ENCODE assay signal across 13 cellular contexts in the genomic region with DNA sequence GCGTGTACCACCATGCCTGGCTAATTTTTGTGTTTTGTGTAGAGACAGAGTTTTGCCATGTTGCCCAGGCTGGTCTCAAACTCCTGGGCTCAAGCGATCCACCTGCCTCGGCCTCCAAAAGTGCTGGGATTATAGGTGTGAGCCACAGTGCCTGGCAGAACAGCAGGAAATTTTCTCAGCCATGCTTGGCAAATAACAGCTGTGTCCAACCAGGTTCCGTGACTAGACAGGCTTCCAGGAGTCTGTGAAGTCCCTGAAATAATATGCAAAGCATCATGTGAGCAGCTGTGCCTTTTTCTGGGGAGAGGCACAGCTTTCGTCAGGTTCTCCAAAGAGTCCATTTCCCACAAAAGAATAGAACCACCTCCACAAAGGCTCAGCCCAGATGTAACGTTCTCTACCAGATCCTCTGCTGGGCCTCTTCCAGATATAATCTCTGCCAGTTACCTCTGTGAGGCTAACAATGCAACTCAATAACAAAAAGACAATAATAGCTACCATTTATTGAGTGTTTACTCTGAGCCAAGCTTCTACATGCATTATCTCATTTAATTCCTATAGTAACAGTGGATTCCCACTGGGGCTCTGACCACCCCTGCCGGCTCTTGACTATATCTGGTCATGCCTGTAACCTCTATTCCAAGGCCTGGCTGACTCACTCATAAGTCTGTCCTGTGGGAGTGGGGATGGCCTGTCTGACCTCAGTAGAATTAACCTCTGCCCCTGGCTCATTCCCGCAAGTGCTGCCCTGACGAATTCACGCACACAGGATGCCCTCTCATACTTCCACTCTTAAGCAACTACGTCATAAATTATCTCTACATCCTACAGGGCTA. TPM values are rescaled to one million over a fixed set of nuclear protein-coding genes. Genes with fewer than 3 reads are reported as not detected.
DNase-seq lines count a peak whose midpoint lies in the region; ATAC-seq and TF ChIP-seq lines count a peak whose summit lies in the region.
"Had no signal": no experiment of that assay in that cellular context is flagged by ENCODE, and none has a peak within 500 bp of the region (broad histone marks: within the 10 kb centered on the region; RNA-seq: fewer than 3 reads in every experiment).

No MANE protein-coding gene starts in this region.

- no peaks in the 10 kb centered on the region for H3K9me3 Mint-ChIP-seq in activated T-cell treated with anti-CD3 and anti-CD28 coated beads, Interleukin-2, amount 50 U/mL, for 4 hours

- H3K4me3 ChIP-seq in DOHH2 (ENCODE audit: low read length) (no peak overlapping the region), astrocyte of the spinal cord (ENCODE audit: low read depth, low read length) (no peak overlapping the region)
- H3K4me3 ChIP-seq: esophagus squamous epithelium, SJSA1 had no signal

- H3K27me3 ChIP-seq in DOHH2 (ENCODE audit: control insufficient read depth, low read length) = peaks cover 16% of the 10 kb centered on the region

- H3K36me3 ChIP-seq in DOHH2 (ENCODE audit: control insufficient read depth, low read length) = no peaks in the 10 kb centered on the region
- H3K36me3 ChIP-seq: esophagus squamous epithelium, SJSA1 had no signal

- TF ChIP-seq CTCF in DOHH2 (IDR thresholded peaks at IDR 0.05; ENCODE audit: low read depth, low read length, poor library complexity, severe bottlenecking) (no peak), astrocyte of the spinal cord (IDR thresholded peaks at IDR 0.05; ENCODE audit: low read depth, low read length) (no peak)

- in situ Hi-C loops in astrocyte of the spinal cord (cut with HindIII; ENCODE audit: low sequenced_read_pairs) = no loop called here

- H3K4me3 Mint-ChIP-seq in activated T-cell treated with anti-CD3 and anti-CD28 coated beads, Interleukin-2, amount 50 U/mL, for 4 hours = no peak overlapping the region

- peaks cover 29% of the 10 kb centered on the region for H3K4me1 ChIP-seq in DOHH2 (ENCODE audit: control insufficient read depth, low read length)

- H3K36me3 Mint-ChIP-seq in activated T-cell treated with anti-CD3 and anti-CD28 coated beads, Interleukin-2, amount 50 U/mL, for 4 hours (ENCODE audit: insufficient read depth) = peaks cover 1% of the 10 kb centered on the region

- no peaks in the 10 kb centered on the region for H3K79me2 ChIP-seq in DOHH2 (ENCODE audit: control insufficient read depth, low read length)

- H3K27ac ChIP-seq in DOHH2 (ENCODE audit: low read depth, low read length) = no peak overlapping the region
- H3K27ac ChIP-seq: esophagus squamous epithelium, SJSA1 had no signal

- H3K9me3 ChIP-seq in DOHH2 (ENCODE audit: control insufficient read depth, insufficient read depth, low read length) = no peaks in the 10 kb centered on the region
- H3K9me3 ChIP-seq: esophagus squamous epithelium had no signal

- H3K4me2 ChIP-seq in DOHH2 (ENCODE audit: low read length) = peak overlapping the region; percentile 6; the same call in 1 of the 2 replicates

- peaks cover 17% of the 10 kb centered on the region for H3K4me1 Mint-ChIP-seq in activated T-cell treated with anti-CD3 and anti-CD28 coated beads, Interleukin-2, amount 50 U/mL, for 4 hours (ENCODE audit: low read depth)

- H4K20me1 ChIP-seq in DOHH2 (ENCODE audit: control insufficient read depth, insufficient read depth, low read depth, low read length) = no peaks in the 10 kb centered on the region

- peaks cover 15% of the 10 kb centered on the region for H3K27me3 Mint-ChIP-seq in activated T-cell treated with anti-CD3 and anti-CD28 coated beads, Interleukin-2, amount 50 U/mL, for 4 hours (ENCODE audit: low read depth)

- ATAC-seq in HG02588 (IDR thresholded peaks at IDR 0.05; ENCODE audit: unreplicated experiment) = no peak
- no peak for ATAC-seq in activated T-cell treated with anti-CD3 and anti-CD28 coated beads, Interleukin-2, amount 50 U/mL, for 4 hours
- no peak for ATAC-seq in HG03565 (IDR thresholded peaks at IDR 0.05; ENCODE audit: unreplicated experiment)

- H3K9me2 ChIP-seq in DOHH2 (replicated peaks; ENCODE audit: control insufficient read depth, low read length) = no peaks in the 10 kb centered on the region

- H3F3A ChIP-seq in DOHH2 (ENCODE audit: control insufficient read depth, insufficient read depth) = no peaks in the 10 kb centered on the region

- DNase-seq in LHCN-M2 (ENCODE audit: low read depth) (peak; percentile 28), astrocyte of the spinal cord (ENCODE audit: low read depth, low spot score) (peak; percentile 7), myocyte (ENCODE audit: low read depth) (peak; percentile 28)
- DNase-seq in activated T-cell treated with anti-CD3 and anti-CD28 coated beads, Interleukin-2, amount 50 U/mL, for 4 hours = no peak
- DNase-seq in activated CD8-positive, alpha-beta memory T cell treated with anti-CD3 and anti-CD28 coated beads for 24 hours = no peak
- DNase-seq: activated CD4-positive, alpha-beta T cell treated with anti-CD3 and anti-CD28 coated beads, Interleukin-2, amount 50 U/mL, for 48 hours; AML-193; esophagus squamous epithelium had no signal

RNA-seq across cellular contexts. Expression of a gene that starts 4.0 kb away (rescaled TPM):
- total RNA-seq in LHCN-M2 (2014; rRNA removed) = not detected in 2 replicates
- 0.10 TPM for polyA plus RNA-seq in LHCN-M2 (2012)
- 0.05 and 0.13 TPM in 2 replicates for total RNA-seq in myocyte
- polyA plus RNA-seq in myocyte (2012) = 0.23 TPM
- total RNA-seq in activated T-cell treated with anti-CD3 and anti-CD28 coated beads, Interleukin-2, amount 50 U/mL, for 4 hours = under 1 TPM in 1 of 3 donors, not detected in 2; 0.15 TPM
- total RNA-seq: subcutaneous adipose tissue had no signal

RNA-seq across cellular contexts. Expression of a gene that starts 52.9 kb away (rescaled TPM):
- total RNA-seq in LHCN-M2 (2014; rRNA removed) (90.3 and 96.7 TPM in 2 replicates), myocyte (54.6 and 55.3 TPM in 2 replicates)
- polyA plus RNA-seq in LHCN-M2 (2012) = 38.3 TPM
- 37.0 TPM for polyA plus RNA-seq in myocyte (2012)
- 100 to 1,000 TPM; 133 to 150 (median 137) TPM for total RNA-seq in activated T-cell treated with anti-CD3 and anti-CD28 coated beads, Interleukin-2, amount 50 U/mL, for 4 hours

RNA-seq across cellular contexts. Expression of a gene that starts 53.2 kb away (rescaled TPM):
- total RNA-seq in LHCN-M2 (2014; rRNA removed) = 38.5 and 47.6 TPM in 2 replicates
- 45.1 TPM for polyA plus RNA-seq in LHCN-M2 (2012)
- total RNA-seq in myocyte = 32.9 and 34.7 TPM in 2 replicates
- 43.7 TPM for polyA plus RNA-seq in myocyte (2012)
- 10 to 100 TPM; 22.8 to 27.9 (median 25.6) TPM for total RNA-seq in activated T-cell treated with anti-CD3 and anti-CD28 coated beads, Interleukin-2, amount 50 U/mL, for 4 hours

Comparison
In these comparisons a context has a peak if more than half of its experiments do, and no peak if none do; other contexts are left out.
1. DNase-seq: peak in LHCN-M2 (single experiment), astrocyte of the spinal cord (single experiment) and myocyte (single experiment); none in activated T-cell treated with anti-CD3 and anti-CD28 coated beads, Interleukin-2, amount 50 U/mL, for 4 hours (single experiment) and activated CD8-positive, alpha-beta memory T cell treated with anti-CD3 and anti-CD28 coated beads for 24 hours (single experiment).